In the genomic region with DNA sequence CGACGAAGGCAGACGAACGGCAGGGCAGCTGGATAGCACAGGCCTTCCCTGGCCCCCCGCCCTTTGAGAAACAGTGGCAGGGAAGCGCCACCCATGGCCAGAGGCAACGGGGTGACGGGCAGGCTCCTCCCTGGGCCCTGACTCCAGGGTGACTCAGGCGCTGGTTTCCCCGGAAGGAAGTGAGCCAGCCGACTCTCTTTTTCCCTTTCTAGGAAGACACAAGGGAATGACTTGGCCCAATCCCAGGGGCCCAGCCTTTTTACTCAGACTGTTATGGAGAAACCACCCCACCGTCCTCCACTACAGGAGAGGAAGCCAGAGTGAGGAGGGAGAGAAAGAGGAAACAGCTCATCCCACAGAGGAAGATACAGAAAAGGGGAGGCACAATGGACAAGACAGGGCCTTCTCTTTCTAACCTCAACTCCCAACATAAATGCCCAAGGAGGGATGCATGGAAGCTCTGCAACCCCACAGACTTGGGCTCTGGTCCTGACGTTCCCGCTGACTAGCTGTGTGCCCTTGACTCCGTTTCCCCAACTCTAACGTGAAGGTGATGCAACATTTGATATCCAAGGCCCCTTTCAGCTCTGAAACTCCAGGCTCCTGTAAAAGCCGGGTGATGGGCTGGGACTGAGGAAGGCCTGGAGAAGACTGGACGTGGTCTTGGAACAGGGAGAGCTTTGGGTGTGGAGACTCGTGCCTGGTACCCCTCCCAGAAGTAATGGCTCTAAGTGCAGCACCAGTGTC, we compare ENCODE assay signal across 8 cellular contexts. TPM values are rescaled to one million over a fixed set of nuclear protein-coding genes. Genes with fewer than 3 reads are reported as not detected.
DNase-seq lines count a peak whose midpoint lies in the region; TF ChIP-seq lines count a peak whose summit lies in the region.

No MANE protein-coding gene starts in this region.

- peaks cover 66% of the 10 kb centered on the region for H3K79me2 ChIP-seq in trophoblast cell (ENCODE audit: control insufficient read depth, insufficient read depth, low read length, poor library complexity)

- peak overlapping the region; percentile 74 for H3K18ac ChIP-seq in trophoblast cell (ENCODE audit: low read length)

- no CpG with 5 or more reads among the region's 19 CpGs for WGBS in trophoblast cell (ENCODE audit: extremely low coverage, insufficient coverage, insufficient read length)

- H3K4me3 ChIP-seq in SJCRH30 (no peak overlapping the region), fibroblast of mammary gland (ENCODE audit: control insufficient read depth, low read depth, low read length) (no peak overlapping the region), trophoblast cell (ENCODE audit: low read depth, low read length) (no peak overlapping the region)

- no peak overlapping the region for H3K23ac ChIP-seq in trophoblast cell (ENCODE audit: low read length)

- H3K36me3 ChIP-seq in SJCRH30 (no peaks in the 10 kb centered on the region; the same call in 1 of the 2 replicates), trophoblast cell (ENCODE audit: control insufficient read depth in 1 of 2, insufficient read depth in 2 of 2, low read length in 2 of 2) (peaks cover 18 to 35% of the 10 kb centered on the region in 2 experiments)

- H3K27ac ChIP-seq in SJCRH30 = peak overlapping the region; percentile 27
- peak overlapping the region; percentile 79 for H3K27ac ChIP-seq in trophoblast cell (ENCODE audit: low read depth, low read length)

- H3K9me3 ChIP-seq in SJCRH30 (replicated peaks) (no peaks in the 10 kb centered on the region), trophoblast cell (ENCODE audit: insufficient read depth, low read depth, low read length) (no peaks in the 10 kb centered on the region)

- H3K4me2 ChIP-seq in trophoblast cell (ENCODE audit: low read length) = no peak overlapping the region

- peaks cover 29% of the 10 kb centered on the region for H3K79me1 ChIP-seq in trophoblast cell (ENCODE audit: low read length)

- DNase-seq in EL (peak; percentile 100), SJCRH30 (peak; percentile 66 to 69), fibroblast of mammary gland (ENCODE audit: low read depth) (peak; percentile 99), trophoblast cell (peak; percentile 94 to 96), HuH-7.5 (ENCODE audit: low spot score) (no peak), NCI-H146 (lab: John Stamatoyannopoulos, UW) (no peak), NCI-H2196 treated with DMSO at 0.1 percent for 48 hours (lab: John Stamatoyannopoulos, UW; ENCODE audit: unreplicated experiment) (no peak)
- DNase-seq in stimulated activated CD4-positive, alpha-beta T cell treated with anti-CD3 and anti-CD28 coated beads, Interleukin-4, amount 100 ng/mL, for 4 hours = no peak

- H3K27me3 ChIP-seq in SJCRH30 = no peaks in the 10 kb centered on the region
- H3K27me3 ChIP-seq in trophoblast cell (ENCODE audit: insufficient read depth, low read length) = no peaks in the 10 kb centered on the region

- peak overlapping the region; percentile 80 for H3K4ac ChIP-seq in trophoblast cell (ENCODE audit: low read depth, low read length)

- peak overlapping the region; percentile 79 for H2BK5ac ChIP-seq in trophoblast cell (ENCODE audit: low read depth, low read length, poor library complexity)

- H3K4me1 ChIP-seq in SJCRH30 (peaks cover 49% of the 10 kb centered on the region), trophoblast cell (ENCODE audit: control insufficient read depth in 1 of 2, insufficient read depth in 2 of 2, low read length in 2 of 2) (peaks cover 51 to 63% of the 10 kb centered on the region in 2 experiments)

- peak overlapping the region; percentile 48 for H4K8ac ChIP-seq in trophoblast cell (ENCODE audit: low read depth, low read length)

- peak overlapping the region; percentile 85 for H4K91ac ChIP-seq in trophoblast cell (ENCODE audit: low read depth, low read length)

- H3K14ac ChIP-seq in trophoblast cell (ENCODE audit: low read length) = peak overlapping the region; percentile 59

- peak overlapping the region; percentile 81 for H2BK12ac ChIP-seq in trophoblast cell (ENCODE audit: low read length)

- no peak for TF ChIP-seq CTCF in fibroblast of mammary gland (conservative IDR thresholded peaks at IDR 0.05; ENCODE audit: control insufficient read depth, insufficient read depth, low read depth, low read length)

- H2AFZ ChIP-seq in trophoblast cell (ENCODE audit: insufficient read depth, low read length, poor library complexity) = no peak overlapping the region

- H2BK120ac ChIP-seq in trophoblast cell (ENCODE audit: insufficient read depth, low read length, poor library complexity) = peak overlapping the region; percentile 61

- peak overlapping the region; percentile 61 for H2AK5ac ChIP-seq in trophoblast cell (ENCODE audit: low read length)

- H4K12ac ChIP-seq in trophoblast cell (ENCODE audit: low read depth, low read length) = peak overlapping the region; percentile 48

- H3K9ac ChIP-seq in trophoblast cell (ENCODE audit: low read length) = no peak overlapping the region

RNA-seq across cellular contexts. Expression of a gene that starts 27.9 kb away (rescaled TPM):
- 101 and 104 TPM in 2 replicates for total RNA-seq in SJCRH30 (2014; rRNA removed; shearing (Covaris generic))
- polyA plus RNA-seq in trophoblast cell (2013) = 427 and 440 TPM in 2 replicates

Comparison
In these comparisons a context has a peak if more than half of its experiments do, and no peak if none do; other contexts are left out.
1. DNase-seq: peak in EL (single experiment), SJCRH30 (2 of 2), fibroblast of mammary gland (single experiment) and trophoblast cell (2 of 2); none in HuH-7.5 (single experiment), stimulated activated CD4-positive, alpha-beta T cell treated with anti-CD3 and anti-CD28 coated beads, Interleukin-4, amount 100 ng/mL, for 4 hours (0 of 2), NCI-H146 (single experiment) and NCI-H2196 treated with DMSO at 0.1 percent for 48 hours (single experiment).